In genomic region chr15:90184786-90185704, GRCh38 we compare ENCODE assay signal across 8 cellular contexts. TPM values are rescaled to one million over a fixed set of nuclear protein-coding genes. Genes with fewer than 3 reads are reported as not detected.
DNase-seq lines count a peak whose midpoint lies in the region; ATAC-seq and TF ChIP-seq lines count a peak whose summit lies in the region.

No MANE protein-coding gene starts in this region.

- peaks cover 8% of the 10 kb centered on the region for H3K27me3 Mint-ChIP-seq in activated CD8-positive, alpha-beta T cell treated with anti-CD3 and anti-CD28 coated beads, Interleukin-2, amount 10 ng/mL, durations not matched to agents 7 days and 5 days (ENCODE audit: low read depth)
- H3K27me3 Mint-ChIP-seq in endothelial cell (ENCODE audit: unreplicated experiment) = peaks cover 4% of the 10 kb centered on the region
- H3K27me3 Mint-ChIP-seq in stimulated activated naive CD8-positive, alpha-beta T cell treated with anti-CD3 and anti-CD28 coated beads, Interleukin-15, amount 100 ng/mL, for 72 hours = peaks cover 8% of the 10 kb centered on the region

- no peaks in the 10 kb centered on the region for H3K27me3 ChIP-seq in BLaER1

- H4K20me1 ChIP-seq in BLaER1 = no peaks in the 10 kb centered on the region

- H3K4me1 Mint-ChIP-seq in activated CD8-positive, alpha-beta T cell treated with anti-CD3 and anti-CD28 coated beads, Interleukin-2, amount 10 ng/mL, durations not matched to agents 7 days and 5 days (ENCODE audit: low read depth) = peaks cover 19% of the 10 kb centered on the region
- H3K4me1 Mint-ChIP-seq in endothelial cell (ENCODE audit: unreplicated experiment) = peaks cover 11% of the 10 kb centered on the region
- peaks cover 14% of the 10 kb centered on the region for H3K4me1 Mint-ChIP-seq in stimulated activated naive CD8-positive, alpha-beta T cell treated with anti-CD3 and anti-CD28 coated beads, Interleukin-15, amount 100 ng/mL, for 72 hours

- peak overlapping the region; percentile 82 for H3K4me2 ChIP-seq in BLaER1

- peak overlapping the region; percentile 72 for H3K9ac ChIP-seq in BLaER1

- peak overlapping the region; percentile 75 for H3K4me3 ChIP-seq in BLaER1

- peaks cover 80% of the 10 kb centered on the region for H3K4me1 ChIP-seq in BLaER1

- H3K36me3 ChIP-seq in BLaER1 = no peaks in the 10 kb centered on the region

- no peak for TF ChIP-seq CTCF in endothelial cell (IDR thresholded peaks at IDR 0.05; ENCODE audit: unreplicated experiment)

- no peaks in the 10 kb centered on the region for H3K36me3 Mint-ChIP-seq in activated CD8-positive, alpha-beta T cell treated with anti-CD3 and anti-CD28 coated beads, Interleukin-2, amount 10 ng/mL, durations not matched to agents 7 days and 5 days (ENCODE audit: low read depth)
- no peaks in the 10 kb centered on the region for H3K36me3 Mint-ChIP-seq in endothelial cell (ENCODE audit: low read depth, unreplicated experiment)

- POLR2A ChIA-PET in activated CD8-positive, alpha-beta T cell treated with anti-CD3 and anti-CD28 coated beads, Interleukin-2, amount 10 ng/mL, durations not matched to agents 7 days and 5 days (lab: Charles Lee) = no interaction called here

- DNase-seq in NCI-H526 (lab: John Stamatoyannopoulos, UW) (peak; percentile 80 to 93), endothelial cell (ENCODE audit: low spot score) (peak; percentile 26), midbrain (lab: John Stamatoyannopoulos, UW) (peak; percentile 70)
- DNase-seq in activated CD8-positive, alpha-beta T cell treated with anti-CD3 and anti-CD28 coated beads, Interleukin-2, amount 10 ng/mL, durations not matched to agents 7 days and 5 days = peak; percentile 69
- peak; percentile 39 to 55 for DNase-seq in stimulated activated naive CD8-positive, alpha-beta T cell treated with anti-CD3 and anti-CD28 coated beads, Interleukin-15, amount 100 ng/mL, for 72 hours

- CTCF ChIA-PET in activated CD8-positive, alpha-beta T cell treated with anti-CD3 and anti-CD28 coated beads, Interleukin-2, amount 10 ng/mL, durations not matched to agents 7 days and 5 days (lab: Charles Lee) = interaction anchor here (1.7 kb wide), 1 partner anchor 34 kb away, joined by 3 read pairs; no protein-coding TSS in a partner anchor

- no peak overlapping the region for H3K27ac Mint-ChIP-seq in activated CD8-positive, alpha-beta T cell treated with anti-CD3 and anti-CD28 coated beads, Interleukin-2, amount 10 ng/mL, durations not matched to agents 7 days and 5 days
- H3K27ac Mint-ChIP-seq in endothelial cell (ENCODE audit: unreplicated experiment) = no peak overlapping the region
- peak overlapping the region in 1 of 2 donors; percentile 43 for H3K27ac Mint-ChIP-seq in stimulated activated naive CD8-positive, alpha-beta T cell treated with anti-CD3 and anti-CD28 coated beads, Interleukin-15, amount 100 ng/mL, for 72 hours

- ATAC-seq in GM19025 (IDR thresholded peaks at IDR 0.05; ENCODE audit: low read depth, unreplicated experiment) (peak; percentile 71), HG03135 (IDR thresholded peaks at IDR 0.05; ENCODE audit: unreplicated experiment) (peak; percentile 73)
- ATAC-seq in activated CD8-positive, alpha-beta T cell treated with anti-CD3 and anti-CD28 coated beads, Interleukin-2, amount 10 ng/mL, durations not matched to agents 7 days and 5 days = peak; percentile 86
- peak; percentile 92 for ATAC-seq in stimulated activated naive CD8-positive, alpha-beta T cell treated with anti-CD3 and anti-CD28 coated beads, Interleukin-15, amount 100 ng/mL, for 72 hours

- H3K9me3 Mint-ChIP-seq in activated CD8-positive, alpha-beta T cell treated with anti-CD3 and anti-CD28 coated beads, Interleukin-2, amount 10 ng/mL, durations not matched to agents 7 days and 5 days (ENCODE audit: insufficient read depth) = no peaks in the 10 kb centered on the region
- no peaks in the 10 kb centered on the region for H3K9me3 Mint-ChIP-seq in endothelial cell (ENCODE audit: unreplicated experiment)
- H3K9me3 Mint-ChIP-seq in stimulated activated naive CD8-positive, alpha-beta T cell treated with anti-CD3 and anti-CD28 coated beads, Interleukin-15, amount 100 ng/mL, for 72 hours = no peaks in the 10 kb centered on the region

- peak overlapping the region; percentile 79 for H3K4me3 Mint-ChIP-seq in activated CD8-positive, alpha-beta T cell treated with anti-CD3 and anti-CD28 coated beads, Interleukin-2, amount 10 ng/mL, durations not matched to agents 7 days and 5 days
- H3K4me3 Mint-ChIP-seq in endothelial cell (ENCODE audit: unreplicated experiment) = no peak overlapping the region
- H3K4me3 Mint-ChIP-seq in stimulated activated naive CD8-positive, alpha-beta T cell treated with anti-CD3 and anti-CD28 coated beads, Interleukin-15, amount 100 ng/mL, for 72 hours = peak overlapping the region; percentile 86 to 94

- H3K27ac ChIP-seq in BLaER1 = peak overlapping the region; percentile 82

- H3K9me3 ChIP-seq in BLaER1 = no peaks in the 10 kb centered on the region

RNA-seq across cellular contexts. Expression of gene SEMA4B, which starts 16.1 kb away (rescaled TPM):
- 10 to 100 TPM in 1 of 2 experiments, 1 to 10 TPM in 1; 8.6 to 11.2 TPM for total RNA-seq in activated CD8-positive, alpha-beta T cell treated with anti-CD3 and anti-CD28 coated beads, Interleukin-2, amount 10 ng/mL, durations not matched to agents 7 days and 5 days
- 11.2 TPM for total RNA-seq in endothelial cell (ENCODE audit: unreplicated experiment)

RNA-seq across cellular contexts. Expression of gene CIB1, which starts 48.7 kb away (rescaled TPM):
- 100 to 1,000 TPM in 1 of 2 experiments, 10 to 100 TPM in 1; 92.4 to 102 TPM for total RNA-seq in activated CD8-positive, alpha-beta T cell treated with anti-CD3 and anti-CD28 coated beads, Interleukin-2, amount 10 ng/mL, durations not matched to agents 7 days and 5 days
- 19.8 TPM for total RNA-seq in endothelial cell (ENCODE audit: unreplicated experiment)

RNA-seq across cellular contexts. Expression of gene GDPGP1, which starts 49.0 kb away (rescaled TPM):
- total RNA-seq in activated CD8-positive, alpha-beta T cell treated with anti-CD3 and anti-CD28 coated beads, Interleukin-2, amount 10 ng/mL, durations not matched to agents 7 days and 5 days = 10 to 100 TPM; 10.0 to 12.1 TPM
- total RNA-seq in endothelial cell (ENCODE audit: unreplicated experiment) = 7.7 TPM

Comparison
In these comparisons a context has a peak if more than half of its experiments do, and no peak if none do; other contexts are left out.
1. Peak in every context shown above with its lines: DNase-seq, ATAC-seq, H3K4me3 ChIP-seq and H3K27ac ChIP-seq.
2. DNase-seq: peak in every context shown above with its lines; median percentile 86 in NCI-H526; 70 in midbrain; 69 in activated CD8-positive, alpha-beta T cell treated with anti-CD3 and anti-CD28 coated beads, Interleukin-2, amount 10 ng/mL, durations not matched to agents 7 days and 5 days; 47 in stimulated activated naive CD8-positive, alpha-beta T cell treated with anti-CD3 and anti-CD28 coated beads, Interleukin-15, amount 100 ng/mL, for 72 hours; 26 in endothelial cell.